1 cellular context compared by ENCODE assay signal in the genomic region with DNA sequence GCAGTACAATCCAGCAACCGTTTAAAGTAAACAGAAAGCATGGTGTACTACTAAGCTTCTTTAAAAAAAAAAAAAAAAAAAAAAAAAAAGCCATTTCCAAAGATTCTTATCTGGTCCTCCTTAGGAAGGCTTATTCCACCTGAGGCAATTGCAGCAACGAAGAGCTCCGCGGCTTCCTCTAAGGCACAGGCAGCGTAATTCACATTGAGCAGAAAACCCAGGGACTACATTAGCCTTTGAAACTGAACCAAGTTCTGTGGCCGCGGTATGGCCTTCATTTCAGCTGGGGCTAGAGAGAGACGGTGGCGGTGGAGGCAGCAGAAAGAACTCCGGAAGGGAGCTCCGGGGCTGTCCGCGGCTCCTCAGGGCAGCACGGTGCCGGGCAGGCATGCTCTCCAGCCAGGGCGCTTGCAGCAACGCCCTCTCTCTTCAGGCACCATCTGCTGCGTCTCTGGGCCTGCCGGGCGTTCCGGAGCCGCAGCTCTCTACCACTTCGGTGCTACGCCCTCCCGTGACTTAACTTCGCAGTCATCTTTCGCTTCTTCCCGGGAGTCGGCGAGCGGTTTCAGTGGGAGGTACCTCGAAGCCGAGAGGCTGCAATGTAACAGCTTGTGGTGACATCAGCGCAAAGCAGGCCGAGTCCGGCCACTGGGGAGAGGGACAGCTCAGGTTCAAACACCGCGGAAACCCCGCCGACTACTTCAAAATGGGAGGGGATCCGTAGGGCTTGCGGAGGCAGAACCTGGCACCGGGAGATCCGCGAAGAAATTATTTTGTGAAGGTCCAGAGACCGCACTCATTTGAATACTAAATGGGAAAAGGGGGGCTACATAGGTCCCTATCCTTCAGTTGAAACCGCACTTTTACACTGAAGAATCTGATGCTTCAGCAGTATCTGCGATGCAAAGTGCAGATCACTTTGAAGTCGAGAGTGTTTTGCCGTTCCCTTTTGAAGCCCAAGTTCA.
TF ChIP-seq lines count a peak whose summit lies in the region.

No MANE protein-coding gene starts in this region.

TF ChIP-seq in K562, 482 proteins besides CTCF, POLR2A, EP300 and RAD21 (continued from another document and continues in another):
- TF ChIP-seq ZNF124 (CRISPR knock-in tag; IDR thresholded peaks at IDR 0.05) (no peak), ZFX (CRISPR knock-in tag; IDR thresholded peaks at IDR 0.05) (peak; percentile 89), HDAC3 (IDR thresholded peaks at IDR 0.05; ENCODE audit: borderline replicate concordance, partially characterized antibody) (peak; percentile 53), E2F3 (CRISPR knock-in tag; IDR thresholded peaks at IDR 0.05) (no peak), ZNF431 (CRISPR knock-in tag; IDR thresholded peaks at IDR 0.05) (0 out of 2 replicates have a peak, but pooled peaks have one; percentile 45), BHLHE40 (IDR thresholded peaks at IDR 0.05; ENCODE audit: low read length) (peak; percentile 89), SOX6 (IDR thresholded peaks at IDR 0.05) (peak; percentile 59), KDM5B (IDR thresholded peaks at IDR 0.05; ENCODE audit: insufficient replicate concordance, low read depth, low read length) (peak; percentile 53), TEAD1 (CRISPR knock-in tag; IDR thresholded peaks at IDR 0.05) (peak; percentile 21 to 27; a peak in 1 of 4 replicates), GATA2 (CRISPR knock-in tag; IDR thresholded peaks at IDR 0.05) (peak; percentile 5; the same call in 1 of the 2 replicates), JUNB (CRISPR knock-in tag; conservative IDR thresholded peaks at IDR 0.05) (no peak), FUS (optimal IDR thresholded peaks at IDR 0.05; ENCODE audit: low read depth, low read length) (no peak), KAT7 (CRISPR knock-in tag; IDR thresholded peaks at IDR 0.05; ENCODE audit: borderline replicate concordance) (peak; percentile 65; the same call in 1 of the 2 replicates), DACH1 (IDR thresholded peaks at IDR 0.05; ENCODE audit: partially characterized antibody) (no peak), RBBP5 (IDR thresholded peaks at IDR 0.05; ENCODE audit: borderline replicate concordance, insufficient read depth, low read length, poor library complexity, severe bottlenecking) (peak; percentile 87), ILK (tag; IDR thresholded peaks at IDR 0.05; ENCODE audit: borderline replicate concordance, low read depth) (no peak), MYNN (IDR thresholded peaks at IDR 0.05) (0 out of 2 replicates have a peak, but pooled peaks have one; percentile 22), MYNN (CRISPR knock-in tag; IDR thresholded peaks at IDR 0.05) (no peak), ELF1 (tag; IDR thresholded peaks at IDR 0.05) (peak; percentile 47), ARID2 (IDR thresholded peaks at IDR 0.05) (no peak), ERF (CRISPR knock-in tag; IDR thresholded peaks at IDR 0.05) (no peak), EGR1 (conservative IDR thresholded peaks at IDR 0.05) (peak; percentile 2; the same call in 1 of the 2 replicates), ZNF3 (CRISPR knock-in tag; IDR thresholded peaks at IDR 0.05) (no peak), MIER1 (IDR thresholded peaks at IDR 0.05; ENCODE audit: low read depth) (no peak), SMARCE1 (IDR thresholded peaks at IDR 0.05) (no peak), PHF20 (IDR thresholded peaks at IDR 0.05; ENCODE audit: partially characterized antibody) (peak; percentile 17), CC2D1A (IDR thresholded peaks at IDR 0.05) (peak; percentile 69; the same call in 1 of the 2 replicates), ZNF217 (CRISPR knock-in tag; IDR thresholded peaks at IDR 0.05) (no peak), KDM1A (IDR thresholded peaks at IDR 0.05) (peak in 1 of 2 experiments; percentile 2; a peak in 1 of 4 replicates), HLTF (IDR thresholded peaks at IDR 0.05) (no peak), NR2F6 (CRISPR knock-in tag; IDR thresholded peaks at IDR 0.05) (no peak)
- TF ChIP-seq, protein P1, sequence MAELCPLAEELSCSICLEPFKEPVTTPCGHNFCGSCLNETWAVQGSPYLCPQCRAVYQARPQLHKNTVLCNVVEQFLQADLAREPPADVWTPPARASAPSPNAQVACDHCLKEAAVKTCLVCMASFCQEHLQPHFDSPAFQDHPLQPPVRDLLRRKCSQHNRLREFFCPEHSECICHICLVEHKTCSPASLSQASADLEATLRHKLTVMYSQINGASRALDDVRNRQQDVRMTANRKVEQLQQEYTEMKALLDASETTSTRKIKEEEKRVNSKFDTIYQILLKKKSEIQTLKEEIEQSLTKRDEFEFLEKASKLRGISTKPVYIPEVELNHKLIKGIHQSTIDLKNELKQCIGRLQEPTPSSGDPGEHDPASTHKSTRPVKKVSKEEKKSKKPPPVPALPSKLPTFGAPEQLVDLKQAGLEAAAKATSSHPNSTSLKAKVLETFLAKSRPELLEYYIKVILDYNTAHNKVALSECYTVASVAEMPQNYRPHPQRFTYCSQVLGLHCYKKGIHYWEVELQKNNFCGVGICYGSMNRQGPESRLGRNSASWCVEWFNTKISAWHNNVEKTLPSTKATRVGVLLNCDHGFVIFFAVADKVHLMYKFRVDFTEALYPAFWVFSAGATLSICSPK (IDR thresholded peaks at IDR 0.05; ENCODE audit: borderline replicate concordance) = no peak
- TF ChIP-seq, protein P2, sequence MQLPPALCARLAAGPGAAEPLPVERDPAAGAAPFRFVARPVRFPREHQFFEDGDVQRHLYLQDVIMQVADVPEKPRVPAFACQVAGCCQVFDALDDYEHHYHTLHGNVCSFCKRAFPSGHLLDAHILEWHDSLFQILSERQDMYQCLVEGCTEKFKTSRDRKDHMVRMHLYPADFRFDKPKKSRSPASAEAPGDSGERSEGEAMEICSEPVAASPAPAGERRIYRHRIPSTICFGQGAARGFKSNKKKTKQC (CRISPR knock-in tag; IDR thresholded peaks at IDR 0.05) = peak; percentile 38; the same call in 1 of the 2 replicates
- TF ChIP-seq, protein P3, sequence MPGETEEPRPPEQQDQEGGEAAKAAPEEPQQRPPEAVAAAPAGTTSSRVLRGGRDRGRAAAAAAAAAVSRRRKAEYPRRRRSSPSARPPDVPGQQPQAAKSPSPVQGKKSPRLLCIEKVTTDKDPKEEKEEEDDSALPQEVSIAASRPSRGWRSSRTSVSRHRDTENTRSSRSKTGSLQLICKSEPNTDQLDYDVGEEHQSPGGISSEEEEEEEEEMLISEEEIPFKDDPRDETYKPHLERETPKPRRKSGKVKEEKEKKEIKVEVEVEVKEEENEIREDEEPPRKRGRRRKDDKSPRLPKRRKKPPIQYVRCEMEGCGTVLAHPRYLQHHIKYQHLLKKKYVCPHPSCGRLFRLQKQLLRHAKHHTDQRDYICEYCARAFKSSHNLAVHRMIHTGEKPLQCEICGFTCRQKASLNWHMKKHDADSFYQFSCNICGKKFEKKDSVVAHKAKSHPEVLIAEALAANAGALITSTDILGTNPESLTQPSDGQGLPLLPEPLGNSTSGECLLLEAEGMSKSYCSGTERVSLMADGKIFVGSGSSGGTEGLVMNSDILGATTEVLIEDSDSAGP (CRISPR knock-in tag; IDR thresholded peaks at IDR 0.05) = no peak
- TF ChIP-seq, protein P4, sequence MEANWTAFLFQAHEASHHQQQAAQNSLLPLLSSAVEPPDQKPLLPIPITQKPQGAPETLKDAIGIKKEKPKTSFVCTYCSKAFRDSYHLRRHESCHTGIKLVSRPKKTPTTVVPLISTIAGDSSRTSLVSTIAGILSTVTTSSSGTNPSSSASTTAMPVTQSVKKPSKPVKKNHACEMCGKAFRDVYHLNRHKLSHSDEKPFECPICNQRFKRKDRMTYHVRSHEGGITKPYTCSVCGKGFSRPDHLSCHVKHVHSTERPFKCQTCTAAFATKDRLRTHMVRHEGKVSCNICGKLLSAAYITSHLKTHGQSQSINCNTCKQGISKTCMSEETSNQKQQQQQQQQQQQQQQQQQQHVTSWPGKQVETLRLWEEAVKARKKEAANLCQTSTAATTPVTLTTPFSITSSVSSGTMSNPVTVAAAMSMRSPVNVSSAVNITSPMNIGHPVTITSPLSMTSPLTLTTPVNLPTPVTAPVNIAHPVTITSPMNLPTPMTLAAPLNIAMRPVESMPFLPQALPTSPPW (CRISPR knock-in tag; IDR thresholded peaks at IDR 0.05) = peak; percentile 52
- TF ChIP-seq, protein P5, sequence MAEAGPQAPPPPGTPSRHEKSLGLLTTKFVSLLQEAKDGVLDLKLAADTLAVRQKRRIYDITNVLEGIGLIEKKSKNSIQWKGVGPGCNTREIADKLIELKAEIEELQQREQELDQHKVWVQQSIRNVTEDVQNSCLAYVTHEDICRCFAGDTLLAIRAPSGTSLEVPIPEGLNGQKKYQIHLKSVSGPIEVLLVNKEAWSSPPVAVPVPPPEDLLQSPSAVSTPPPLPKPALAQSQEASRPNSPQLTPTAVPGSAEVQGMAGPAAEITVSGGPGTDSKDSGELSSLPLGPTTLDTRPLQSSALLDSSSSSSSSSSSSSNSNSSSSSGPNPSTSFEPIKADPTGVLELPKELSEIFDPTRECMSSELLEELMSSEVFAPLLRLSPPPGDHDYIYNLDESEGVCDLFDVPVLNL (CRISPR knock-in tag; IDR thresholded peaks at IDR 0.05; ENCODE audit: low read depth) = peak; percentile 90
- TF ChIP-seq, protein P6, sequence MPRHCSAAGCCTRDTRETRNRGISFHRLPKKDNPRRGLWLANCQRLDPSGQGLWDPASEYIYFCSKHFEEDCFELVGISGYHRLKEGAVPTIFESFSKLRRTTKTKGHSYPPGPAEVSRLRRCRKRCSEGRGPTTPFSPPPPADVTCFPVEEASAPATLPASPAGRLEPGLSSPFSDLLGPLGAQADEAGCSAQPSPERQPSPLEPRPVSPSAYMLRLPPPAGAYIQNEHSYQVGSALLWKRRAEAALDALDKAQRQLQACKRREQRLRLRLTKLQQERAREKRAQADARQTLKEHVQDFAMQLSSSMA (CRISPR knock-in tag; IDR thresholded peaks at IDR 0.05) = no peak
- TF ChIP-seq, protein P7, sequence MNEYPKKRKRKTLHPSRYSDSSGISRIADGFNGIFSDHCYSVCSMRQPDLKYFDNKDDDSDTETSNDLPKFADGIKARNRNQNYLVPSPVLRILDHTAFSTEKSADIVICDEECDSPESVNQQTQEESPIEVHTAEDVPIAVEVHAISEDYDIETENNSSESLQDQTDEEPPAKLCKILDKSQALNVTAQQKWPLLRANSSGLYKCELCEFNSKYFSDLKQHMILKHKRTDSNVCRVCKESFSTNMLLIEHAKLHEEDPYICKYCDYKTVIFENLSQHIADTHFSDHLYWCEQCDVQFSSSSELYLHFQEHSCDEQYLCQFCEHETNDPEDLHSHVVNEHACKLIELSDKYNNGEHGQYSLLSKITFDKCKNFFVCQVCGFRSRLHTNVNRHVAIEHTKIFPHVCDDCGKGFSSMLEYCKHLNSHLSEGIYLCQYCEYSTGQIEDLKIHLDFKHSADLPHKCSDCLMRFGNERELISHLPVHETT (CRISPR knock-in tag; conservative IDR thresholded peaks at IDR 0.05 in 1 of 2, IDR thresholded peaks at IDR 0.05 in 1 of 2) = peak in 1 of 2 experiments; percentile 61; a peak in 1 of 4 replicates
- TF ChIP-seq, protein P8, sequence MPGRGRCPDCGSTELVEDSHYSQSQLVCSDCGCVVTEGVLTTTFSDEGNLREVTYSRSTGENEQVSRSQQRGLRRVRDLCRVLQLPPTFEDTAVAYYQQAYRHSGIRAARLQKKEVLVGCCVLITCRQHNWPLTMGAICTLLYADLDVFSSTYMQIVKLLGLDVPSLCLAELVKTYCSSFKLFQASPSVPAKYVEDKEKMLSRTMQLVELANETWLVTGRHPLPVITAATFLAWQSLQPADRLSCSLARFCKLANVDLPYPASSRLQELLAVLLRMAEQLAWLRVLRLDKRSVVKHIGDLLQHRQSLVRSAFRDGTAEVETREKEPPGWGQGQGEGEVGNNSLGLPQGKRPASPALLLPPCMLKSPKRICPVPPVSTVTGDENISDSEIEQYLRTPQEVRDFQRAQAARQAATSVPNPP (IDR thresholded peaks at IDR 0.05; ENCODE audit: borderline replicate concordance, insufficient read depth, insufficient read length) = no peak
- TF ChIP-seq, protein P9, sequence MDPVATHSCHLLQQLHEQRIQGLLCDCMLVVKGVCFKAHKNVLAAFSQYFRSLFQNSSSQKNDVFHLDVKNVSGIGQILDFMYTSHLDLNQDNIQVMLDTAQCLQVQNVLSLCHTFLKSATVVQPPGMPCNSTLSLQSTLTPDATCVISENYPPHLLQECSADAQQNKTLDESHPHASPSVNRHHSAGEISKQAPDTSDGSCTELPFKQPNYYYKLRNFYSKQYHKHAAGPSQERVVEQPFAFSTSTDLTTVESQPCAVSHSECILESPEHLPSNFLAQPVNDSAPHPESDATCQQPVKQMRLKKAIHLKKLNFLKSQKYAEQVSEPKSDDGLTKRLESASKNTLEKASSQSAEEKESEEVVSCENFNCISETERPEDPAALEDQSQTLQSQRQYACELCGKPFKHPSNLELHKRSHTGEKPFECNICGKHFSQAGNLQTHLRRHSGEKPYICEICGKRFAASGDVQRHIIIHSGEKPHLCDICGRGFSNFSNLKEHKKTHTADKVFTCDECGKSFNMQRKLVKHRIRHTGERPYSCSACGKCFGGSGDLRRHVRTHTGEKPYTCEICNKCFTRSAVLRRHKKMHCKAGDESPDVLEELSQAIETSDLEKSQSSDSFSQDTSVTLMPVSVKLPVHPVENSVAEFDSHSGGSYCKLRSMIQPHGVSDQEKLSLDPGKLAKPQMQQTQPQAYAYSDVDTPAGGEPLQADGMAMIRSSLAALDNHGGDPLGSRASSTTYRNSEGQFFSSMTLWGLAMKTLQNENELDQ (CRISPR knock-in tag; IDR thresholded peaks at IDR 0.05; ENCODE audit: borderline replicate concordance) = no peak
- TF ChIP-seq, protein P10, sequence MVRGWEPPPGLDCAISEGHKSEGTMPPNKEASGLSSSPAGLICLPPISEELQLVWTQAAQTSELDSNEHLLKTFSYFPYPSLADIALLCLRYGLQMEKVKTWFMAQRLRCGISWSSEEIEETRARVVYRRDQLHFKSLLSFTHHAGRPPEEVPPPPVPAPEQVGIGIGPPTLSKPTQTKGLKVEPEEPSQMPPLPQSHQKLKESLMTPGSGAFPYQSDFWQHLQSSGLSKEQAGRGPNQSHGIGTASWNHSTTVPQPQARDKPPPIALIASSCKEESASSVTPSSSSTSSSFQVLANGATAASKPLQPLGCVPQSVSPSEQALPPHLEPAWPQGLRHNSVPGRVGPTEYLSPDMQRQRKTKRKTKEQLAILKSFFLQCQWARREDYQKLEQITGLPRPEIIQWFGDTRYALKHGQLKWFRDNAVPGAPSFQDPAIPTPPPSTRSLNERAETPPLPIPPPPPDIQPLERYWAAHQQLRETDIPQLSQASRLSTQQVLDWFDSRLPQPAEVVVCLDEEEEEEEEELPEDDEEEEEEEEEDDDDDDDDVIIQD (CRISPR knock-in tag; IDR thresholded peaks at IDR 0.05) = no peak
- TF ChIP-seq, protein P11, sequence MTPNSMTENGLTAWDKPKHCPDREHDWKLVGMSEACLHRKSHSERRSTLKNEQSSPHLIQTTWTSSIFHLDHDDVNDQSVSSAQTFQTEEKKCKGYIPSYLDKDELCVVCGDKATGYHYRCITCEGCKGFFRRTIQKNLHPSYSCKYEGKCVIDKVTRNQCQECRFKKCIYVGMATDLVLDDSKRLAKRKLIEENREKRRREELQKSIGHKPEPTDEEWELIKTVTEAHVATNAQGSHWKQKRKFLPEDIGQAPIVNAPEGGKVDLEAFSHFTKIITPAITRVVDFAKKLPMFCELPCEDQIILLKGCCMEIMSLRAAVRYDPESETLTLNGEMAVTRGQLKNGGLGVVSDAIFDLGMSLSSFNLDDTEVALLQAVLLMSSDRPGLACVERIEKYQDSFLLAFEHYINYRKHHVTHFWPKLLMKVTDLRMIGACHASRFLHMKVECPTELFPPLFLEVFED (CRISPR knock-in tag; conservative IDR thresholded peaks at IDR 0.05) = no peak
- TF ChIP-seq, protein P12, sequence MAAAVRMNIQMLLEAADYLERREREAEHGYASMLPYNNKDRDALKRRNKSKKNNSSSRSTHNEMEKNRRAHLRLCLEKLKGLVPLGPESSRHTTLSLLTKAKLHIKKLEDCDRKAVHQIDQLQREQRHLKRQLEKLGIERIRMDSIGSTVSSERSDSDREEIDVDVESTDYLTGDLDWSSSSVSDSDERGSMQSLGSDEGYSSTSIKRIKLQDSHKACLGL (CRISPR knock-in tag; IDR thresholded peaks at IDR 0.05; ENCODE audit: borderline replicate concordance, poor library complexity, severe bottlenecking) = no peak
